Comparison of ENCODE assay signal across 13 cellular contexts in genomic region chr6:111990214-111990613, GRCh38.
DNase-seq lines count a peak whose midpoint lies in the region; ATAC-seq and TF ChIP-seq lines count a peak whose summit lies in the region.
"Had no signal": no experiment of that assay in that cellular context is flagged by ENCODE, and none has a peak within 500 bp of the region (broad histone marks: within the 10 kb centered on the region; RNA-seq: fewer than 3 reads in every experiment).

No MANE protein-coding gene starts in this region.

- H3K4me1 ChIP-seq in PC-9 (replicated peaks; ENCODE audit: insufficient read depth) (peaks cover 28% of the 10 kb centered on the region), heart left ventricle (peaks cover 0 to 15% (median 0%) of the 10 kb centered on the region in 12 donors)

- no peak for TF ChIP-seq CTCF in GM13976 (IDR thresholded peaks at IDR 0.05; ENCODE audit: borderline replicate concordance, control extremely low read depth, extremely low read depth, insufficient read depth, missing control alignments)
- no peak for TF ChIP-seq CTCF in PC-9 (conservative IDR thresholded peaks at IDR 0.05)
- no peak for TF ChIP-seq CTCF in heart left ventricle (IDR thresholded peaks at IDR 0.05)

- H3K27me3 ChIP-seq in PC-9 (ENCODE audit: insufficient read depth, low read depth) (no peaks in the 10 kb centered on the region), heart left ventricle (no peaks in the 10 kb centered on the region)

- peaks cover 60 to 82% of the 10 kb centered on the region in 2 donors for H3K4me1 Mint-ChIP-seq in immature natural killer cell

- H3K9me3 Mint-ChIP-seq in immature natural killer cell = no peaks in the 10 kb centered on the region

- H3K27me3 Mint-ChIP-seq in immature natural killer cell (ENCODE audit: low read depth in 3 of 3) = peaks cover 0 to 2% (median 0%) of the 10 kb centered on the region in 3 donors

- CTCF ChIA-PET in PC-9 (lab: Charles Lee) = no interaction called here

- no peaks in the 10 kb centered on the region for H3K79me2 ChIP-seq in PC-9 (ENCODE audit: low read depth)

- BruUV-seq in PC-9 (replicated peaks; lab: Mats Ljungman, UMichigan) = no TSS peak

- no peak overlapping the region for H3K4me2 ChIP-seq in PC-9
- H3K4me2 ChIP-seq: KMS-11 had no signal

- H3K36me3 Mint-ChIP-seq in immature natural killer cell = no peaks in the 10 kb centered on the region
- H3K36me3 Mint-ChIP-seq: CD14-positive monocyte had no signal

- DNase-seq in GM13976 (ENCODE audit: low spot score) = peak; percentile 22
- no peak for DNase-seq in PC-9
- peak; percentile 49 to 62 (median 55) for DNase-seq in immature natural killer cell
- DNase-seq in NCI-H2107 (lab: John Stamatoyannopoulos, UW) = no peak
- DNase-seq in heart left ventricle = no peak
- DNase-seq: mesenchymal stem cell, NCI-H2029, NCI-H748 treated with DMSO at 0.1 percent for 48 hours had no signal

- H3K4me3 Mint-ChIP-seq in immature natural killer cell = peak overlapping the region; percentile 21 to 72 (median 39)
- H3K4me3 Mint-ChIP-seq: CD14-positive monocyte had no signal

- in situ Hi-C loops in GM13976 (cut with MboI; ENCODE audit: low sequenced_read_pairs, unreplicated experiment) = no loop called here

- H3F3A ChIP-seq in PC-9 (ENCODE audit: insufficient read depth, low read depth) = peaks cover 10% of the 10 kb centered on the region; the same call in 1 of the 2 replicates

- POLR2A ChIA-PET in PC-9 (lab: Charles Lee; ENCODE audit: unreplicated experiment) = no interaction called here

- no peak for TF ChIP-seq POLR2A in heart left ventricle (IDR thresholded peaks at IDR 0.05)

- ATAC-seq in GM21367 (IDR thresholded peaks at IDR 0.05; ENCODE audit: unreplicated experiment) = peak; percentile 48
- ATAC-seq in HG03457 (IDR thresholded peaks at IDR 0.05; ENCODE audit: unreplicated experiment) = no peak
- no peak for ATAC-seq in heart left ventricle
- ATAC-seq: Right ventricle myocardium inferior had no signal

- WGBS in heart left ventricle, 4 donors = 86 to 93% (median 89%) methylated on average over 2 of the region's 2 CpGs

- peak overlapping the region; percentile 75 to 88 (median 86) for H3K27ac Mint-ChIP-seq in immature natural killer cell
- H3K27ac Mint-ChIP-seq: CD14-positive monocyte had no signal

- H3K27ac ChIP-seq in PC-9 (no peak overlapping the region), heart left ventricle (peak overlapping the region in 1 of 12 donors; percentile 51)
- H3K27ac ChIP-seq: KMS-11 had no signal

- no peaks in the 10 kb centered on the region for H3K36me3 ChIP-seq in PC-9 (ENCODE audit: low read depth)
- H3K36me3 ChIP-seq in heart left ventricle = no peaks in the 10 kb centered on the region

- H3K9me3 ChIP-seq in PC-9 (ENCODE audit: insufficient read depth, low read depth) (peaks cover 9% of the 10 kb centered on the region; the same call in 1 of the 2 replicates), heart left ventricle (no peaks in the 10 kb centered on the region)

- H3K9me2 ChIP-seq in PC-9 (ENCODE audit: insufficient read depth) = no peaks in the 10 kb centered on the region

- H4K20me1 ChIP-seq in PC-9 (ENCODE audit: insufficient read depth) = no peaks in the 10 kb centered on the region

- H3K4me3 ChIP-seq in PC-9 (no peak overlapping the region), heart left ventricle (no peak overlapping the region)

- H2AFZ ChIP-seq in PC-9 = 0 out of 2 replicates have a peak overlapping the region, but pooled peaks have one; percentile 32

- intact Hi-C loops in PC-9 (cut with micrococcal nuclease; ENCODE audit: unreplicated experiment) = no loop called here
- intact Hi-C loops in heart left ventricle (cut with DNase I) = loop anchor here in 5 of 10 donors (5.0 to 10.0 kb wide), 5 partner anchors 55 to 268 kb away; partner anchors contain the start of gene FYN (in 2 of the 5)

Comparison
In these comparisons a context has a peak if more than half of its experiments do, and no peak if none do; other contexts are left out.
1. DNase-seq: peak in GM13976 (single experiment) and immature natural killer cell (3 of 3); none in PC-9 (0 of 2), NCI-H2107 (single experiment) and heart left ventricle (0 of 5).